ENCODE assay signal across 13 cellular contexts in the genomic region with DNA sequence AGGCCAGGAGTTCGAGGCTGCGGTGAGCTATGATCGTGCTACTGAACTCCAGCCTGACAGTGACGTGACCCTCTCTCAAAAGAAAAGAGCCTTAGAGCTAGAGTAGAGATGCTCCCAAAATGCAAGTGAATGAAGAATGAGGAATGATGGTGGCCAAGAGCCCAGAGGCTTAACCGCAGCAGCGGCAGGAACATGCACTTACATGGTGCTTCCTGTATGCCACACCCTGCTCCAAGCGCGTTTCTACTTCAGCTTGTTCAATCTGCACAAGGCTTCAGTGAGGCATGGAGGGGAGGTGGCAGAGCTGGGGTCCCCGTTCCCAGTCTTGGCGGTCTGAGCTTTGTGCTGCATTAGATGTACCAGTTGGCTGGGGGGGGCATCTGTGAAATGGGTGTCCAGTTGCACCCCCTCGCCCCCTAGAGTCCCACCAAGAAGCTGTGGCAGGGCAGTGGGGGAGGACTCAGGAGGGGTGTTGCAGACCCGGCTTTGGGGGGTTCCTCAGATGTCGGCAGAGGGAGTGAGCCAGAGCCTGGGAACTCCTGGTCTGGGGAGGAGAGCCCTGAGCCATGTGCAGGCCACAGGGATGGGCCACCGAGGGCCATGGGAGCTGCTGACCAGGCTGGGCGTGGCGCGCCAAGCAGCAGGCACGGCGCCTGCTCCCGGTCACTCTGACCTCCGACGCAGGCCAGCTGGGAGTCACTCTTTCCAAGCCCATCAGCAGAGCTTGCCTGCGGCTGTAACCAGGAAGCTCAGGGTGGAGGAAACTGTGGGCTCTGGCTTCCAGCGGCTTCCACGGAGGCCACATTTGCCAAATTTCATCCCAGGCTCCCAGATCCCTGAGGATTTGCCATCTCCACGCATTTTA.
A peak's percentile ranks its signal among the peaks of the same experiment; 100 is the strongest.
DNase-seq lines count a peak whose midpoint lies in the region; FAIRE-seq and TF ChIP-seq lines count a peak whose summit lies in the region.
"Had no signal": no experiment of that assay in that cellular context is flagged by ENCODE, and none has a peak within 500 bp of the region (broad histone marks: within the 10 kb centered on the region; RNA-seq: fewer than 3 reads in every experiment).

No MANE protein-coding gene starts in this region.

- peak overlapping the region; percentile 52 to 80 (median 57) for H3K9ac ChIP-seq in skeletal muscle tissue (ENCODE audit: low read depth in 1 of 3, low read length in 3 of 3)

- no peak for FAIRE-seq in urothelium cell line (lab: Jason Lieb, UNC)

- no peaks in the 10 kb centered on the region for H3K9me3 ChIP-seq in right atrium auricular region
- no peaks in the 10 kb centered on the region for H3K9me3 ChIP-seq in skeletal muscle tissue (ENCODE audit: control insufficient read depth in 3 of 3, low read length in 3 of 3)
- H3K9me3 ChIP-seq in spleen: no peaks in the 10 kb centered on the region
- H3K9me3 ChIP-seq: esophagus muscularis mucosa had no signal

- H3K4me3 ChIP-seq in H7 (ENCODE audit: insufficient read depth, low read depth, low read length) (no peak overlapping the region), coronary artery (peak overlapping the region; percentile 14), right atrium auricular region (no peak overlapping the region), skeletal muscle tissue (ENCODE audit: low read length in 3 of 3) (peak overlapping the region; percentile 2 to 45 (median 16)), spleen (no peak overlapping the region)
- H3K4me3 ChIP-seq: esophagus muscularis mucosa had no signal

- peak; percentile 38 for DNase-seq in H7
- no peak for DNase-seq in coronary artery (ENCODE audit: low spot score)
- peak; percentile 78 for DNase-seq in right atrium auricular region (ENCODE audit: low spot score)
- no peak for DNase-seq in spleen
- DNase-seq in mesenteric fat pad (ENCODE audit: low spot score): no peak
- DNase-seq in T-helper 9 cell: no peak
- DNase-seq in urothelium cell line (ENCODE audit: low spot score): no peak
- DNase-seq: activated CD4-positive, CD25-positive, alpha-beta regulatory T cell treated with anti-CD3 and anti-CD28 coated beads, Interleukin-2, amount 50 U/mL, for 72 hours; activated naive CD8-positive, alpha-beta T cell treated with anti-CD3 and anti-CD28 coated beads, Interleukin-2, amount 50 U/mL, for 24 hours; activated T-cell treated with anti-CD3 and anti-CD28 coated beads, Interleukin-2, amount 50 U/mL, for 1 hour; stimulated activated CD4-positive, alpha-beta T cell treated with anti-CD3 and anti-CD28 coated beads, Interleukin-4, amount 100 ng/mL, for 24 hours had no signal

- peak overlapping the region in 1 of 2 donors; percentile 64 for H3K27ac ChIP-seq in coronary artery
- no peak overlapping the region for H3K27ac ChIP-seq in right atrium auricular region
- H3K27ac ChIP-seq in skeletal muscle tissue (ENCODE audit: low read depth, low read length): peak overlapping the region; percentile 77
- peak overlapping the region in 1 of 8 donors; percentile 41 for H3K27ac ChIP-seq in spleen
- H3K27ac ChIP-seq: esophagus muscularis mucosa had no signal

- intact Hi-C loops in spleen (cut with DNase I; ENCODE audit: low total_unique reads): no loop called here

- no peak for TF ChIP-seq CTCF in coronary artery (IDR thresholded peaks at IDR 0.05)
- TF ChIP-seq CTCF in right atrium auricular region (IDR thresholded peaks at IDR 0.05): no peak
- TF ChIP-seq CTCF in spleen (IDR thresholded peaks at IDR 0.05 in 8 of 11, conservative IDR thresholded peaks at IDR 0.05 in 3 of 11): no peak

- H3K4me1 ChIP-seq in right atrium auricular region: peaks cover 0 to 4% of the 10 kb centered on the region in 2 donors
- H3K4me1 ChIP-seq in skeletal muscle tissue (ENCODE audit: control insufficient read depth in 3 of 3, insufficient read depth in 3 of 3, low read length in 3 of 3): peaks cover 11 to 16% (median 15%) of the 10 kb centered on the region in 3 donors
- no peaks in the 10 kb centered on the region for H3K4me1 ChIP-seq in spleen

- H3K36me3 ChIP-seq in H7 (replicated peaks; ENCODE audit: control insufficient read depth, insufficient read depth, low read length): no peaks in the 10 kb centered on the region
- no peaks in the 10 kb centered on the region for H3K36me3 ChIP-seq in right atrium auricular region
- no peaks in the 10 kb centered on the region for H3K36me3 ChIP-seq in skeletal muscle tissue (ENCODE audit: control insufficient read depth in 3 of 3, insufficient read depth in 3 of 3, low read length in 3 of 3)
- H3K36me3 ChIP-seq in spleen: no peaks in the 10 kb centered on the region
- H3K36me3 ChIP-seq: esophagus muscularis mucosa had no signal

- H3K27me3 ChIP-seq in H7 (ENCODE audit: control insufficient read depth, insufficient read depth, low read length) (no peaks in the 10 kb centered on the region), right atrium auricular region (no peaks in the 10 kb centered on the region), skeletal muscle tissue (ENCODE audit: control insufficient read depth in 3 of 3, insufficient read depth in 3 of 3, low read length in 3 of 3) (no peaks in the 10 kb centered on the region), spleen (replicated peaks in 1 of 7) (peaks cover 0 to 12% (median 0%) of the 10 kb centered on the region in 7 donors)
- H3K27me3 ChIP-seq: esophagus muscularis mucosa had no signal

- TF ChIP-seq POLR2A in spleen (IDR thresholded peaks at IDR 0.05): no peak

- WGBS in spleen, 5 donors: 61 to 74% (median 68%) methylated on average over 15 to 26 of the region's 26 CpGs

Comparison
In these comparisons a context has a peak if more than half of its experiments do, and no peak if none do; other contexts are left out.
1. DNase-seq: peak in H7 (single experiment) and right atrium auricular region (single experiment); none in coronary artery (single experiment), spleen (single experiment), mesenteric fat pad (single experiment), T-helper 9 cell (single experiment) and urothelium cell line (single experiment).
2. H3K4me3 ChIP-seq: peak in coronary artery (single experiment) and skeletal muscle tissue (3 of 3); none in H7 (single experiment), right atrium auricular region (0 of 2) and spleen (0 of 8).